8 cellular contexts compared by ENCODE assay signal in the genomic region with DNA sequence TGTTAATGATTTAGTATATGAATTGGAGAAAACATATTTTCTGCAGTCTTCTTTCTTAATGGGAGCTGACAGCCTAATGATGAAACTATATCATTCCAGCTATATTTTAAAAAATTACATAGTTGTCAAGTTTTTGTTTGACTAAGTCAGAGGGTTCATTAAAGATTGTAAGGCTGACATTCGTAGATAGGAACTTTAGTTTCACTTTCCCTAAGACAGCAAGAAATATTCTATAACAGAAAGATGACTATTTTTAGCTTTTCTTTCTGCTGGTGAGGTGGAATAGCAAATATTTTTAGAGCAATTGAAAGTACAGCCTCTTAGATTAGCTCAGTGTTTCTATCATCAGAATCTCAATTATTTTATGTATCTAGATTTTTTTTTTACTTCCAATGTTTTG.
DNase-seq lines count a peak whose midpoint lies in the region; FAIRE-seq and TF ChIP-seq lines count a peak whose summit lies in the region.

No MANE protein-coding gene starts in this region.

- DNase-seq in ELR (ENCODE audit: low read depth) = peak; percentile 41
- peak; percentile 77 for DNase-seq in OCI-M1 (lab: John Stamatoyannopoulos, UW)
- DNase-seq in epithelial cell of proximal tubule (ENCODE audit: low read depth) = no peak
- no peak for DNase-seq in midbrain (lab: John Stamatoyannopoulos, UW)
- no peak for DNase-seq in C1 segment of cervical spinal cord (lab: John Stamatoyannopoulos, UW)
- no peak for DNase-seq in H54 (ENCODE audit: insufficient read length, low spot score)
- DNase-seq in NCI-H1105 (lab: John Stamatoyannopoulos, UW) = no peak

- peak overlapping the region; percentile 21 for H3K4me2 ChIP-seq in parathyroid adenoma (ENCODE audit: low read length)

- FAIRE-seq in H54 (lab: Jason Lieb, UNC) = no peak

- H2AFZ ChIP-seq in parathyroid adenoma = no peak overlapping the region

- H3K4me3 ChIP-seq in epithelial cell of proximal tubule (ENCODE audit: low read depth, low read length) = peak overlapping the region; percentile 27
- H3K4me3 ChIP-seq in parathyroid adenoma (ENCODE audit: low read depth, low read length) = peak overlapping the region; percentile 46

- peaks cover 23% of the 10 kb centered on the region for H3K79me2 ChIP-seq in parathyroid adenoma

- H3K9ac ChIP-seq in parathyroid adenoma = no peak overlapping the region

- TF ChIP-seq POLR2A in H54 (IDR thresholded peaks at IDR 0.05; ENCODE audit: low read depth, low read length) = no peak

- no peaks in the 10 kb centered on the region for H3K27me3 ChIP-seq in parathyroid adenoma (ENCODE audit: control insufficient read depth, insufficient read depth, low read length)

- TF ChIP-seq CTCF in epithelial cell of proximal tubule (conservative IDR thresholded peaks at IDR 0.05; ENCODE audit: low read depth, low read length) = no peak
- no peak for TF ChIP-seq CTCF in parathyroid adenoma (IDR thresholded peaks at IDR 0.05)

- peaks cover 7% of the 10 kb centered on the region for H3K4me1 ChIP-seq in parathyroid adenoma

- H3K27ac ChIP-seq in parathyroid adenoma = no peak overlapping the region

- H3K9me3 ChIP-seq in parathyroid adenoma (ENCODE audit: control insufficient read depth, low read length) = no peaks in the 10 kb centered on the region

- no peaks in the 10 kb centered on the region for H3K36me3 ChIP-seq in parathyroid adenoma (ENCODE audit: control insufficient read depth, insufficient read depth, low read length)

Comparison
In these comparisons a context has a peak if more than half of its experiments do, and no peak if none do; other contexts are left out.
1. DNase-seq: peak in ELR (single experiment) and OCI-M1 (single experiment); none in epithelial cell of proximal tubule (single experiment), midbrain (single experiment), C1 segment of cervical spinal cord (0 of 14), H54 (single experiment) and NCI-H1105 (single experiment).